In genomic region chr5:66807743-66808142, GRCh38 we compare ENCODE assay signal across 9 cellular contexts.
DNase-seq lines count a peak whose midpoint lies in the region; ATAC-seq and TF ChIP-seq lines count a peak whose summit lies in the region.
"Had no signal": no experiment of that assay in that cellular context is flagged by ENCODE, and none has a peak within 500 bp of the region (broad histone marks: within the 10 kb centered on the region; RNA-seq: fewer than 3 reads in every experiment).

No MANE protein-coding gene starts in this region.

- H3K27me3 ChIP-seq in BJ (ENCODE audit: control insufficient read depth, insufficient read depth, low read length) (no peaks in the 10 kb centered on the region; the same call in 1 of the 2 replicates), mesendoderm (ENCODE audit: insufficient read depth, low read length, poor library complexity) (no peaks in the 10 kb centered on the region), neuronal stem cell (ENCODE audit: control insufficient read depth in 3 of 3, insufficient read depth in 3 of 3, low read depth in 1 of 3, low read length in 3 of 3) (no peaks in the 10 kb centered on the region)

- CTCF ChIA-PET in BJ (lab: Yijun Ruan, JAX) = interaction anchor here (0.6 to 1.2 kb wide), 8 partner anchors 9 to 500 kb away, joined by 3 to 4 read pairs (median 3); no protein-coding TSS in a partner anchor

- no peak for ATAC-seq in activated T-helper 17 cell treated with anti-CD3 and anti-CD28 coated beads, Interleukin-2, amount 50 U/mL, for 72 hours (replicated peaks)
- no peak for ATAC-seq in GM18519 (IDR thresholded peaks at IDR 0.05; ENCODE audit: low FRiP score, unreplicated experiment)

- DNase-seq in BJ (ENCODE audit: low read depth) (no peak), NCI-H128 (lab: John Stamatoyannopoulos, UW; ENCODE audit: unreplicated experiment) (peak; percentile 10), cerebellum (ENCODE audit: low spot score) (peak; percentile 15), mesendoderm (peak; percentile 37), neuronal stem cell (ENCODE audit: low spot score) (no peak), DMS114 treated with DMSO at 0.1 percent for 48 hours (lab: John Stamatoyannopoulos, UW; ENCODE audit: unreplicated experiment) (no peak)

- no peak overlapping the region for H2AK5ac ChIP-seq in mesendoderm (ENCODE audit: low read length)
- H2AK5ac ChIP-seq in neuronal stem cell (ENCODE audit: low read depth, low read length) = no peak overlapping the region

- H2BK5ac ChIP-seq in mesendoderm (ENCODE audit: low read length) (no peak overlapping the region), neuronal stem cell (ENCODE audit: low read length) (no peak overlapping the region)

- no peaks in the 10 kb centered on the region for H3K9me3 ChIP-seq in neuronal stem cell (replicated peaks in 1 of 2; ENCODE audit: control insufficient read depth in 2 of 2, insufficient read depth in 1 of 2, low read depth in 1 of 2, low read length in 2 of 2)

- TF ChIP-seq CTCF in BJ (IDR thresholded peaks at IDR 0.05; ENCODE audit: insufficient read depth, low read depth, low read length) = peak; percentile 55

- H3K79me1 ChIP-seq in mesendoderm (ENCODE audit: low read length) (no peaks in the 10 kb centered on the region), neuronal stem cell (ENCODE audit: low read depth, low read length) (no peaks in the 10 kb centered on the region)

- no peak overlapping the region for H4K5ac ChIP-seq in mesendoderm (ENCODE audit: low read length)

- H3K23ac ChIP-seq in mesendoderm (ENCODE audit: low read length) (no peak overlapping the region), neuronal stem cell (ENCODE audit: low read depth, low read length, poor library complexity) (no peak overlapping the region)

- no peaks in the 10 kb centered on the region for H3K79me2 ChIP-seq in mesendoderm (ENCODE audit: control insufficient read depth, insufficient read depth, low read length)

- H2BK120ac ChIP-seq in mesendoderm (ENCODE audit: low read depth, low read length) (no peak overlapping the region), neuronal stem cell (ENCODE audit: low read depth, low read length) (no peak overlapping the region)

- H3K4me3 ChIP-seq in BJ (ENCODE audit: low read depth, low read length) (no peak overlapping the region), mesendoderm (ENCODE audit: low read length) (no peak overlapping the region), neuronal stem cell (ENCODE audit: low read length in 2 of 2) (no peak overlapping the region)
- H3K4me3 ChIP-seq: skin epidermis had no signal

- H3K4me3 Mint-ChIP-seq in activated T-helper 17 cell treated with anti-CD3 and anti-CD28 coated beads, Interleukin-2, amount 50 U/mL, for 72 hours = no peak overlapping the region

- H3K27ac Mint-ChIP-seq in activated T-helper 17 cell treated with anti-CD3 and anti-CD28 coated beads, Interleukin-2, amount 50 U/mL, for 72 hours = no peak overlapping the region

- H3K36me3 Mint-ChIP-seq in activated T-helper 17 cell treated with anti-CD3 and anti-CD28 coated beads, Interleukin-2, amount 50 U/mL, for 72 hours (ENCODE audit: low read depth) = no peaks in the 10 kb centered on the region

- H3K4me2 ChIP-seq in mesendoderm (ENCODE audit: low read length) = no peak overlapping the region
- H3K4me2 ChIP-seq in neuronal stem cell (ENCODE audit: insufficient read depth, low read length, poor library complexity, severe bottlenecking) = no peak overlapping the region

- H3K4me1 ChIP-seq in mesendoderm (ENCODE audit: control insufficient read depth, low read depth, low read length) (peaks cover 3% of the 10 kb centered on the region), neuronal stem cell (ENCODE audit: control insufficient read depth in 2 of 2, insufficient read depth in 1 of 2, low read depth in 1 of 2, low read length in 2 of 2) (no peaks in the 10 kb centered on the region)

- H2BK12ac ChIP-seq in neuronal stem cell (ENCODE audit: low read length) = no peak overlapping the region

- H3K27me3 Mint-ChIP-seq in activated T-helper 17 cell treated with anti-CD3 and anti-CD28 coated beads, Interleukin-2, amount 50 U/mL, for 72 hours = peaks cover 38% of the 10 kb centered on the region

- H4K91ac ChIP-seq in neuronal stem cell (ENCODE audit: low read depth, low read length, poor library complexity) = no peak overlapping the region

- H3K18ac ChIP-seq in mesendoderm (ENCODE audit: low read length) = no peak overlapping the region
- no peak overlapping the region for H3K18ac ChIP-seq in neuronal stem cell (ENCODE audit: low read length)

- no peak overlapping the region for H3K56ac ChIP-seq in mesendoderm (ENCODE audit: low read length)

- H3K36me3 ChIP-seq in BJ (ENCODE audit: control insufficient read depth, insufficient read depth, low read length) (no peaks in the 10 kb centered on the region), mesendoderm (ENCODE audit: control insufficient read depth, insufficient read depth, low read length) (no peaks in the 10 kb centered on the region), neuronal stem cell (replicated peaks in 1 of 2; ENCODE audit: control insufficient read depth in 2 of 2, insufficient read depth in 2 of 2, low read length in 2 of 2) (no peaks in the 10 kb centered on the region)

- H3K27ac ChIP-seq in mesendoderm (ENCODE audit: low read depth, low read length) (no peak overlapping the region), neuronal stem cell (replicated peaks; ENCODE audit: low read length) (no peak overlapping the region)
- H3K27ac ChIP-seq: skin epidermis had no signal

- H3K9ac ChIP-seq in mesendoderm (ENCODE audit: low read length) (no peak overlapping the region), neuronal stem cell (ENCODE audit: low read depth, low read length, poor library complexity) (no peak overlapping the region)

- no peak overlapping the region for H3K14ac ChIP-seq in neuronal stem cell (ENCODE audit: low read length)

- POLR2A ChIA-PET in BJ (lab: Charles Lee) = interaction anchor here (0.6 kb wide), 1 partner anchor 1363 kb away, joined by 4 read pairs; no protein-coding TSS in a partner anchor

- no CpG with 5 or more reads among the region's 5 CpGs for WGBS in mesendoderm (ENCODE audit: extremely low coverage, insufficient coverage, low lambda C conversion rate)
- WGBS in neuronal stem cell (ENCODE audit: extremely low coverage in 2 of 2, insufficient read length in 2 of 2, insufficient replicate concordance in 1 of 2), 2 donors = no CpG with 5 or more reads among the region's 5 CpGs

- no peak overlapping the region for H2AFZ ChIP-seq in neuronal stem cell (ENCODE audit: low read length)

- no peaks in the 10 kb centered on the region for H3K4me1 Mint-ChIP-seq in activated T-helper 17 cell treated with anti-CD3 and anti-CD28 coated beads, Interleukin-2, amount 50 U/mL, for 72 hours

- H3K4ac ChIP-seq in mesendoderm (ENCODE audit: low read depth, low read length) (no peak overlapping the region), neuronal stem cell (ENCODE audit: low read length) (no peak overlapping the region)

- H3K9me3 Mint-ChIP-seq in activated T-helper 17 cell treated with anti-CD3 and anti-CD28 coated beads, Interleukin-2, amount 50 U/mL, for 72 hours = no peaks in the 10 kb centered on the region

- H2BK15ac ChIP-seq in mesendoderm (replicated peaks; ENCODE audit: low read depth) (no peak overlapping the region), neuronal stem cell (ENCODE audit: low read length) (no peak overlapping the region)

- H4K8ac ChIP-seq in mesendoderm (ENCODE audit: low read depth, low read length) = no peak overlapping the region
- H4K8ac ChIP-seq in neuronal stem cell (ENCODE audit: low read depth, low read length) = no peak overlapping the region

Comparison
In these comparisons a context has a peak if more than half of its experiments do, and no peak if none do; other contexts are left out.
1. DNase-seq: peak in NCI-H128 (single experiment), cerebellum (single experiment) and mesendoderm (single experiment); none in BJ (single experiment), neuronal stem cell (single experiment) and DMS114 treated with DMSO at 0.1 percent for 48 hours (single experiment).